Comparison of ENCODE assay signal across 8 cellular contexts in the genomic region with DNA sequence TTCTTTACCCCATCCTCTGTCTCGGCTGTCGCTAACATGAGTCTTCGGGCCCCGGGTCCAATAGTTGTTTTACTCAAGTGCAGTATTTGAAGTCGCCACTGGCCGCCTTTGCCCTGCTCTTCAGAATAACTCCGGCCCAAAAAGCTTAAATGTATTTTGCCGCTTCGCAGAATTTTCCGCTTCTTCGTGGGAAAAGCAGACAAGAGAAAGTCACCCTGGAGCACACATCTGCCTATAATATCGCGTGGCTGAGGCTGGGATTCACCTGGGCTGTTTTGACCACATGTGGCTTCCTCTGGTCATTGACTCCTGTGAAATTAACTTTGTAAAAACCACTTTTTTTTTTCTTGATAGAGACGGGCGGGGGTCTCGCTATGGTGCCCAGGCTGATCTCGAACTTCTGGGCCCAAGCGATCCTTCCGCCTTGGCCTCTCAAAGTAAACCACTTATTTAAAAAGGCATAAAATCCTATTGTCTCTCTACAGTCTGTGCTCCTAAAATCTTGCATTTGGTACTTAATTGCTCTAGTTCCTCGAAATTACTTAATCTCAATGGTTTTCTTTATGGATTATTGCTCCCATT. TPM values are rescaled to one million over a fixed set of nuclear protein-coding genes. Genes with fewer than 3 reads are reported as not detected.
DNase-seq lines count a peak whose midpoint lies in the region; ATAC-seq and TF ChIP-seq lines count a peak whose summit lies in the region.

No MANE protein-coding gene starts in this region.

- H3K9me3 Mint-ChIP-seq in progenitor cell of endocrine pancreas (ENCODE audit: low read depth) = no peaks in the 10 kb centered on the region

- H4K20me1 ChIP-seq in HCT116 (ENCODE audit: insufficient read depth) = no peaks in the 10 kb centered on the region

- H3K9me3 ChIP-seq in ES-I3 (ENCODE audit: control insufficient read depth, insufficient read depth, low read length) (no peaks in the 10 kb centered on the region), HCT116 (ENCODE audit: control insufficient read depth in 1 of 2, insufficient read depth in 1 of 2, low read depth in 1 of 2, low read length in 2 of 2) (no peaks in the 10 kb centered on the region)

- BruUV-seq in HCT116 (replicated peaks; lab: Mats Ljungman, UMichigan) = TSS peak; percentile 63

- H3K4me1 ChIP-seq in ES-I3 (ENCODE audit: insufficient read depth, low read length) (peaks cover 6% of the 10 kb centered on the region), HCT116 (ENCODE audit: control insufficient read depth in 1 of 2, insufficient read depth in 2 of 2, low read length in 2 of 2) (peaks cover 8 to 19% of the 10 kb centered on the region in 2 experiments)

- peaks cover 53% of the 10 kb centered on the region for H3K79me2 ChIP-seq in HCT116 (ENCODE audit: insufficient read depth, low read length)

- no peaks in the 10 kb centered on the region for H3K9me2 ChIP-seq in HCT116 (ENCODE audit: insufficient read depth)

- CTCF ChIA-PET in HCT116 (lab: Charles Lee) = interaction anchor here (0.6 to 1.0 kb wide), 3 partner anchors 16 to 115 kb away, joined by 3 to 4 read pairs (median 3); no protein-coding TSS in a partner anchor

- H3K4me3 Mint-ChIP-seq in progenitor cell of endocrine pancreas (ENCODE audit: low read depth) = peak overlapping the region; percentile 88

- H3K36me3 ChIP-seq in ES-I3 (ENCODE audit: insufficient read depth, low read length) (no peaks in the 10 kb centered on the region), HCT116 (ENCODE audit: control insufficient read depth in 1 of 2, insufficient read depth in 2 of 2, low read length in 2 of 2) (peaks cover 0 to 4% of the 10 kb centered on the region in 2 experiments; a peak in 2 of 4 replicates)

- peaks cover 16% of the 10 kb centered on the region for H3K4me1 Mint-ChIP-seq in progenitor cell of endocrine pancreas (ENCODE audit: low read depth)

- POLR2A ChIA-PET in HCT116 (lab: Charles Lee) = interaction anchor here (0.9 kb wide), 1 partner anchor 1153 kb away, joined by 3 read pairs; the partner anchor contains the start of gene STT3B

- TF ChIP-seq POLR2A in HCT116 (IDR thresholded peaks at IDR 0.05; ENCODE audit: borderline replicate concordance, extremely low read depth, insufficient read depth, insufficient read length) = no peak

- no peaks in the 10 kb centered on the region for H3K27me3 ChIP-seq in HCT116 (ENCODE audit: insufficient read depth, low read length)

- ATAC-seq in HCT116 = peak; percentile 6
- ATAC-seq in SK-N-SH treated with all-trans-retinoic acid at 6 μM for 48 hours = peak; percentile 51
- no peak for ATAC-seq in HG02884 (IDR thresholded peaks at IDR 0.05; ENCODE audit: unreplicated experiment)
- ATAC-seq in HG03571 (IDR thresholded peaks at IDR 0.05; ENCODE audit: unreplicated experiment) = no peak

- H3K36me3 Mint-ChIP-seq in progenitor cell of endocrine pancreas (ENCODE audit: insufficient read depth) = peaks cover 4% of the 10 kb centered on the region

- peak overlapping the region; percentile 75 for H3K27ac ChIP-seq in HCT116 (ENCODE audit: low read depth, low read length)

- peak overlapping the region; percentile 81 to 83 for H3K4me3 ChIP-seq in HCT116 (replicated peaks in 1 of 2; ENCODE audit: low read depth in 1 of 2, low read length in 2 of 2)
- H3K4me3 ChIP-seq in fibroblast of mammary gland (ENCODE audit: control insufficient read depth, low read depth, low read length) = peak overlapping the region; percentile 87

- no peak for TF ChIP-seq RAD21 in HCT116 (IDR thresholded peaks at IDR 0.05; ENCODE audit: low read depth)

- peak overlapping the region; percentile 80 for H3K4me2 ChIP-seq in HCT116 (ENCODE audit: low read length)

- TF ChIP-seq CTCF in HCT116 (IDR thresholded peaks at IDR 0.05 in 2 of 3, conservative IDR thresholded peaks at IDR 0.05 in 1 of 3; ENCODE audit: borderline replicate concordance in 1 of 3, insufficient read depth in 1 of 3, low read depth in 2 of 3, low read length in 2 of 3) (no peak), fibroblast of mammary gland (conservative IDR thresholded peaks at IDR 0.05; ENCODE audit: control insufficient read depth, insufficient read depth, low read depth, low read length) (no peak), progenitor cell of endocrine pancreas (IDR thresholded peaks at IDR 0.05; ENCODE audit: unreplicated experiment) (peak; percentile 8)

- H2AFZ ChIP-seq in HCT116 (ENCODE audit: low read depth, low read length, poor library complexity, severe bottlenecking) = peak overlapping the region; percentile 35

- DNase-seq in HCT116 (ENCODE audit: low read depth, low spot score) (no peak), fibroblast of mammary gland (ENCODE audit: low read depth) (peak; percentile 18), progenitor cell of endocrine pancreas (ENCODE audit: low spot score, unreplicated experiment) (no peak), NCI-H2171 treated with DMSO at 0.1 percent for 48 hours (lab: John Stamatoyannopoulos, UW) (no peak)

- RAD21 ChIA-PET in HCT116 (lab: Charles Lee; ENCODE audit: low non-redundant PET in 1 of 2, low total read pairs in 2 of 2, uncharacterized antibody in 2 of 2, unreplicated experiment in 2 of 2) = no interaction called here

- intact Hi-C loops in HCT116 (cut with micrococcal nuclease) = no loop called here

- no peaks in the 10 kb centered on the region for H3K27me3 Mint-ChIP-seq in progenitor cell of endocrine pancreas

- H3K27ac Mint-ChIP-seq in progenitor cell of endocrine pancreas = peak overlapping the region; percentile 76

- peak overlapping the region; percentile 78 for H3K9ac ChIP-seq in ES-I3 (ENCODE audit: low read depth, low read length)
- H3K9ac ChIP-seq in HCT116 (ENCODE audit: low read length) = peak overlapping the region; percentile 85

TF ChIP-seq in HCT116, 20 proteins besides CTCF, POLR2A, EP300 and RAD21:
- TF ChIP-seq ZNF274 (IDR thresholded peaks at IDR 0.05; ENCODE audit: low read depth, low read length) (no peak), FOSL1 (IDR thresholded peaks at IDR 0.05; ENCODE audit: low read depth) (no peak), ZBTB33 (IDR thresholded peaks at IDR 0.05; ENCODE audit: extremely low read depth, insufficient replicate concordance, low read length) (no peak), EZH2phosphoT487 (IDR thresholded peaks at IDR 0.05; ENCODE audit: borderline replicate concordance) (no peak), ZFX (IDR thresholded peaks at IDR 0.05) (peak; percentile 35; the same call in 1 of the 2 replicates)
TF ChIP-seq in HCT116: peak in this region for 1.

TF ChIP-seq in SK-N-SH treated with all-trans-retinoic acid at 6 μM for 48 hours, 23 proteins besides CTCF, POLR2A, EP300 and RAD21 (continues in another document):
- TF ChIP-seq ESRRG (CRISPR knock-in tag; IDR thresholded peaks at IDR 0.05) = no peak
- no peak for TF ChIP-seq TCF4 (CRISPR knock-in tag; IDR thresholded peaks at IDR 0.05; ENCODE audit: borderline replicate concordance)
- no peak for TF ChIP-seq TOX (CRISPR knock-in tag; IDR thresholded peaks at IDR 0.05; ENCODE audit: borderline replicate concordance)
- no peak for TF ChIP-seq GLIS3 (CRISPR knock-in tag; IDR thresholded peaks at IDR 0.05)
- TF ChIP-seq ZFP30 (CRISPR knock-in tag; IDR thresholded peaks at IDR 0.05) = no peak
- no peak for TF ChIP-seq ARNTL (CRISPR knock-in tag; IDR thresholded peaks at IDR 0.05; ENCODE audit: borderline replicate concordance, low read depth)
- TF ChIP-seq, protein P1, sequence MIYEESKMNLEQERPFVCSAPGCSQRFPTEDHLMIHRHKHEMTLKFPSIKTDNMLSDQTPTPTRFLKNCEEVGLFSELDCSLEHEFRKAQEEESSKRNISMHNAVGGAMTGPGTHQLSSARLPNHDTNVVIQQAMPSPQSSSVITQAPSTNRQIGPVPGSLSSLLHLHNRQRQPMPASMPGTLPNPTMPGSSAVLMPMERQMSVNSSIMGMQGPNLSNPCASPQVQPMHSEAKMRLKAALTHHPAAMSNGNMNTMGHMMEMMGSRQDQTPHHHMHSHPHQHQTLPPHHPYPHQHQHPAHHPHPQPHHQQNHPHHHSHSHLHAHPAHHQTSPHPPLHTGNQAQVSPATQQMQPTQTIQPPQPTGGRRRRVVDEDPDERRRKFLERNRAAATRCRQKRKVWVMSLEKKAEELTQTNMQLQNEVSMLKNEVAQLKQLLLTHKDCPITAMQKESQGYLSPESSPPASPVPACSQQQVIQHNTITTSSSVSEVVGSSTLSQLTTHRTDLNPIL (CRISPR knock-in tag; IDR thresholded peaks at IDR 0.05; ENCODE audit: low read depth) = no peak
- TF ChIP-seq BACH2 (CRISPR knock-in tag; IDR thresholded peaks at IDR 0.05; ENCODE audit: borderline replicate concordance) = no peak
- no peak for TF ChIP-seq ZNF70 (CRISPR knock-in tag; IDR thresholded peaks at IDR 0.05)
- no peak for TF ChIP-seq ZNF565 (CRISPR knock-in tag; conservative IDR thresholded peaks at IDR 0.05; ENCODE audit: low read depth)
- TF ChIP-seq ZNF8 (CRISPR knock-in tag; IDR thresholded peaks at IDR 0.05) = no peak
- TF ChIP-seq OSR1 (CRISPR knock-in tag; IDR thresholded peaks at IDR 0.05) = no peak
- TF ChIP-seq ZC3H10 (CRISPR knock-in tag; IDR thresholded peaks at IDR 0.05) = no peak
- TF ChIP-seq CSDC2 (CRISPR knock-in tag; IDR thresholded peaks at IDR 0.05) = no peak
- TF ChIP-seq PPARA (CRISPR knock-in tag; IDR thresholded peaks at IDR 0.05; ENCODE audit: borderline replicate concordance) = no peak
- TF ChIP-seq, protein P2, sequence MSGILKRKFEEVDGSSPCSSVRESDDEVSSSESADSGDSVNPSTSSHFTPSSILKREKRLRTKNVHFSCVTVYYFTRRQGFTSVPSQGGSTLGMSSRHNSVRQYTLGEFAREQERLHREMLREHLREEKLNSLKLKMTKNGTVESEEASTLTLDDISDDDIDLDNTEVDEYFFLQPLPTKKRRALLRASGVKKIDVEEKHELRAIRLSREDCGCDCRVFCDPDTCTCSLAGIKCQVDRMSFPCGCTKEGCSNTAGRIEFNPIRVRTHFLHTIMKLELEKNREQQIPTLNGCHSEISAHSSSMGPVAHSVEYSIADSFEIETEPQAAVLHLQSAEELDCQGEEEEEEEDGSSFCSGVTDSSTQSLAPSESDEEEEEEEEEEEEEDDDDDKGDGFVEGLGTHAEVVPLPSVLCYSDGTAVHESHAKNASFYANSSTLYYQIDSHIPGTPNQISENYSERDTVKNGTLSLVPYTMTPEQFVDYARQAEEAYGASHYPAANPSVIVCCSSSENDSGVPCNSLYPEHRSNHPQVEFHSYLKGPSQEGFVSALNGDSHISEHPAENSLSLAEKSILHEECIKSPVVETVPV (CRISPR knock-in tag; IDR thresholded peaks at IDR 0.05) = no peak
- TF ChIP-seq RARB (CRISPR knock-in tag; IDR thresholded peaks at IDR 0.05) = no peak

RNA-seq across cellular contexts. Expression of gene CNOT10, which starts 0.7 kb away (rescaled TPM):
- 47.4 TPM for total RNA-seq in HCT116 (2021; ENCODE audit: unreplicated experiment)
- 23.0 and 28.4 TPM in 2 replicates for polyA plus RNA-seq in HCT116 (2012)
- total RNA-seq in progenitor cell of endocrine pancreas = 48.8 and 52.5 TPM in 2 replicates

Comparison
In these comparisons a context has a peak if more than half of its experiments do, and no peak if none do; other contexts are left out.
1. ATAC-seq: peak in HCT116 (single experiment) and SK-N-SH treated with all-trans-retinoic acid at 6 μM for 48 hours (single experiment); none in HG02884 (single experiment) and HG03571 (single experiment).